ENCODE assay signal across 8 cellular contexts in genomic region chr5:9898319-9898718, GRCh38.
DNase-seq lines count a peak whose midpoint lies in the region; ATAC-seq and TF ChIP-seq lines count a peak whose summit lies in the region.

No MANE protein-coding gene starts in this region.

- H3K9me3 ChIP-seq in T-helper 17 cell (ENCODE audit: control insufficient read depth, low read length, poor library complexity, severe bottlenecking) = no peaks in the 10 kb centered on the region

- H3K27me3 Mint-ChIP-seq in WTC11 (ENCODE audit: low read depth) (no peaks in the 10 kb centered on the region; the same call in 1 of the 2 replicates), T-helper 17 cell (no peaks in the 10 kb centered on the region)
- no peaks in the 10 kb centered on the region for H3K27me3 Mint-ChIP-seq in stimulated activated naive CD8-positive, alpha-beta T cell treated with anti-CD3 and anti-CD28 coated beads, Interleukin-15, amount 100 ng/mL, for 72 hours

- POLR2A ChIA-PET in WTC11 (lab: Charles Lee) = no interaction called here

- peaks cover 9% of the 10 kb centered on the region for H3K9me3 Mint-ChIP-seq in WTC11
- H3K9me3 Mint-ChIP-seq in stimulated activated naive CD8-positive, alpha-beta T cell treated with anti-CD3 and anti-CD28 coated beads, Interleukin-15, amount 100 ng/mL, for 72 hours = no peaks in the 10 kb centered on the region

- ATAC-seq in WTC11 (peak; percentile 80), left lobe of liver (peak; percentile 80), HG02610 (IDR thresholded peaks at IDR 0.05; ENCODE audit: unreplicated experiment) (no peak), T-helper 17 cell (no peak)
- no peak for ATAC-seq in stimulated activated naive CD8-positive, alpha-beta T cell treated with anti-CD3 and anti-CD28 coated beads, Interleukin-15, amount 100 ng/mL, for 72 hours

- CTCF ChIA-PET in WTC11 (lab: Charles Lee) = interaction anchor here (1.0 to 3.4 kb wide), 10 partner anchors 10 to 303 kb away, joined by 3 to 36 read pairs (median 4); no protein-coding TSS in a partner anchor

- H3K27ac Mint-ChIP-seq in WTC11 (no peak overlapping the region), T-helper 17 cell (no peak overlapping the region)
- no peak overlapping the region for H3K27ac Mint-ChIP-seq in stimulated activated naive CD8-positive, alpha-beta T cell treated with anti-CD3 and anti-CD28 coated beads, Interleukin-15, amount 100 ng/mL, for 72 hours

- no peak for TF ChIP-seq CTCF in WTC11 (IDR thresholded peaks at IDR 0.05)

- no peak overlapping the region for H3K4me3 Mint-ChIP-seq in WTC11
- no peak overlapping the region for H3K4me3 Mint-ChIP-seq in stimulated activated naive CD8-positive, alpha-beta T cell treated with anti-CD3 and anti-CD28 coated beads, Interleukin-15, amount 100 ng/mL, for 72 hours
- H3K4me3 Mint-ChIP-seq in T-helper 17 cell = no peak overlapping the region

- H3K36me3 Mint-ChIP-seq in WTC11 = peaks cover 6% of the 10 kb centered on the region; the same call in 1 of the 2 replicates
- H3K36me3 Mint-ChIP-seq in T-helper 17 cell (ENCODE audit: low read depth) = no peaks in the 10 kb centered on the region

- DNase-seq in AG20443 (ENCODE audit: low spot score) (peak; percentile 62), HS-5 (ENCODE audit: low read depth) (peak; percentile 25), WTC11 (ENCODE audit: low spot score) (peak; percentile 52), left lobe of liver (ENCODE audit: low spot score) (no peak), T-helper 17 cell (no peak)
- no peak for DNase-seq in stimulated activated naive CD8-positive, alpha-beta T cell treated with anti-CD3 and anti-CD28 coated beads, Interleukin-15, amount 100 ng/mL, for 72 hours
- DNase-seq in activated effector memory CD4-positive, alpha-beta T cell treated with Interleukin-2 at 50 U/mL for 16 hours = no peak

- H3K4me1 Mint-ChIP-seq in WTC11 (peaks cover 28% of the 10 kb centered on the region), T-helper 17 cell (no peaks in the 10 kb centered on the region)
- H3K4me1 Mint-ChIP-seq in stimulated activated naive CD8-positive, alpha-beta T cell treated with anti-CD3 and anti-CD28 coated beads, Interleukin-15, amount 100 ng/mL, for 72 hours = no peaks in the 10 kb centered on the region

TF ChIP-seq in WTC11, 78 proteins besides CTCF, POLR2A, EP300 and RAD21:
- no peak for TF ChIP-seq GRHL2 (CRISPR knock-in tag; IDR thresholded peaks at IDR 0.05; ENCODE audit: insufficient replicate concordance, severe bottlenecking)
- no peak for TF ChIP-seq TP53 (CRISPR knock-in tag; IDR thresholded peaks at IDR 0.05)
- TF ChIP-seq RORB (CRISPR knock-in tag; IDR thresholded peaks at IDR 0.05) = no peak
- TF ChIP-seq NFE2L1 (CRISPR knock-in tag; IDR thresholded peaks at IDR 0.05) = no peak
- TF ChIP-seq, protein P1, sequence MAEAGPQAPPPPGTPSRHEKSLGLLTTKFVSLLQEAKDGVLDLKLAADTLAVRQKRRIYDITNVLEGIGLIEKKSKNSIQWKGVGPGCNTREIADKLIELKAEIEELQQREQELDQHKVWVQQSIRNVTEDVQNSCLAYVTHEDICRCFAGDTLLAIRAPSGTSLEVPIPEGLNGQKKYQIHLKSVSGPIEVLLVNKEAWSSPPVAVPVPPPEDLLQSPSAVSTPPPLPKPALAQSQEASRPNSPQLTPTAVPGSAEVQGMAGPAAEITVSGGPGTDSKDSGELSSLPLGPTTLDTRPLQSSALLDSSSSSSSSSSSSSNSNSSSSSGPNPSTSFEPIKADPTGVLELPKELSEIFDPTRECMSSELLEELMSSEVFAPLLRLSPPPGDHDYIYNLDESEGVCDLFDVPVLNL (CRISPR knock-in tag; IDR thresholded peaks at IDR 0.05; ENCODE audit: borderline replicate concordance, low read depth) = no peak
TF ChIP-seq in WTC11: peak in this region for 0.

Comparison
In these comparisons a context has a peak if more than half of its experiments do, and no peak if none do; other contexts are left out.
1. DNase-seq: peak in AG20443 (single experiment), HS-5 (single experiment) and WTC11 (single experiment); none in left lobe of liver (single experiment), stimulated activated naive CD8-positive, alpha-beta T cell treated with anti-CD3 and anti-CD28 coated beads, Interleukin-15, amount 100 ng/mL, for 72 hours (0 of 2), T-helper 17 cell (0 of 3) and activated effector memory CD4-positive, alpha-beta T cell treated with Interleukin-2 at 50 U/mL for 16 hours (single experiment).
2. ATAC-seq: peak in WTC11 (single experiment) and left lobe of liver (single experiment); none in stimulated activated naive CD8-positive, alpha-beta T cell treated with anti-CD3 and anti-CD28 coated beads, Interleukin-15, amount 100 ng/mL, for 72 hours (single experiment), HG02610 (single experiment) and T-helper 17 cell (single experiment).